Comparison of ENCODE assay signal across 5 cellular contexts in the genomic region with DNA sequence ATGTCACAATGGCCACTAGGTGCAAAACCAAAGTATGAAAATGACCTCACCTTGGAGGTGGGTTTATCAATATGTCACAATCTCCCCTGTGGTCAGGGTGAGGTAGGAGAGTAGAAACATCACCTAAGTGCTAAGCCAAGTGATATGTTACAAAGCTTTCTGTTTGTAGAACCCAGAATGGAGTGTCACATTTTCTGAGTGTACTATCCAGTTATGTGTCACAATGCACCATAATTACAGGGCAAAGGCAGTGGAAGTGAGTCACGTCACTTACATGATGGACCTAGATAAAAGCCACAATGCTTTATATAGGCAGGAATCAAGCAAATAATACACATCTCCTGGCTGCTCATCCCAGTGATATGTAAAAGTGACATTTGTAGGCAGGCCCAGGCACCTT. TPM values are rescaled to one million over a fixed set of nuclear protein-coding genes. Genes with fewer than 3 reads are reported as not detected.
"Had no signal": no experiment of that assay in that cellular context is flagged by ENCODE, and none has a peak within 500 bp of the region (broad histone marks: within the 10 kb centered on the region; RNA-seq: fewer than 3 reads in every experiment).

No MANE protein-coding gene starts in this region.

RNA-seq across cellular contexts. Expression of a gene that starts 21.8 kb away (rescaled TPM):
- total RNA-seq: GM23338, H1, H9, HepG2, HT1080 had no signal
